In genomic region chr21:19713324-19713723, GRCh38 we compare ENCODE assay signal across 9 cellular contexts.
"Had no signal": no experiment of that assay in that cellular context is flagged by ENCODE, and none has a peak within 500 bp of the region (broad histone marks: within the 10 kb centered on the region; RNA-seq: fewer than 3 reads in every experiment).

No MANE protein-coding gene starts in this region.

- H3K27ac ChIP-seq: GM23248, KMS-11 had no signal

- H3K9ac ChIP-seq: GM23248, KMS-11 had no signal

- H3K4me3 ChIP-seq: GM23248, HAP-1 had no signal

- DNase-seq: GM23248, GOT3, H7, HFFc6, KBM-7 had no signal

- ATAC-seq: HCT116 had no signal

- H3K4me1 ChIP-seq: HAP-1 had no signal

- H3K36me3 ChIP-seq: HAP-1 had no signal

- H3K9me3 ChIP-seq: HAP-1 had no signal

- FAIRE-seq: HTR-8/SVneo had no signal
